In genomic region chr12:46265102-46265501, GRCh38 we compare ENCODE assay signal across 15 cellular contexts. TPM values are rescaled to one million over a fixed set of nuclear protein-coding genes. Genes with fewer than 3 reads are reported as not detected.
A peak's percentile ranks its signal among the peaks of the same experiment; 100 is the strongest.
DNase-seq lines count a peak whose midpoint lies in the region; ATAC-seq and TF ChIP-seq lines count a peak whose summit lies in the region.
"Had no signal": no experiment of that assay in that cellular context is flagged by ENCODE, and none has a peak within 500 bp of the region (broad histone marks: within the 10 kb centered on the region; RNA-seq: fewer than 3 reads in every experiment).

No MANE protein-coding gene starts in this region.

- H3K36me3 ChIP-seq in left ventricle myocardium inferior (no peaks in the 10 kb centered on the region), OCI-LY3 (replicated peaks; ENCODE audit: low read depth, low read length) (peaks cover 50% of the 10 kb centered on the region), hepatocyte (replicated peaks; ENCODE audit: insufficient read depth, low read depth) (no peaks in the 10 kb centered on the region), thyroid gland (no peaks in the 10 kb centered on the region)
- H3K36me3 ChIP-seq: esophagus squamous epithelium, Peyer's patch had no signal

- peak overlapping the region; percentile 77 for H3K4me3 ChIP-seq in left ventricle myocardium inferior
- H3K4me3 ChIP-seq in OCI-LY3 (ENCODE audit: low read length), result peak overlapping the region; percentile 94; the same call in 1 of the 2 replicates
- no peak overlapping the region for H3K4me3 ChIP-seq in hepatocyte
- H3K4me3 ChIP-seq in thyroid gland (replicated peaks in 1 of 3), result no peak overlapping the region

- intact Hi-C loops in left ventricle myocardium inferior (cut with micrococcal nuclease), result loop anchor here (10.0 kb wide), 1 partner anchor 60 kb away; no protein-coding TSS in a partner anchor
- intact Hi-C loops in left ventricle myocardium superior (cut with micrococcal nuclease), result loop anchor here (10.0 kb wide), 1 partner anchor 60 kb away; no protein-coding TSS in a partner anchor
- intact Hi-C loops in thyroid gland (cut with DNase I), result no loop called here

- peaks cover 66% of the 10 kb centered on the region for H4K20me1 ChIP-seq in OCI-LY3 (ENCODE audit: insufficient read depth, low read length)
- peaks cover 13% of the 10 kb centered on the region for H4K20me1 ChIP-seq in hepatocyte (ENCODE audit: insufficient read depth, poor library complexity, severe bottlenecking)

- H3K4me2 ChIP-seq in OCI-LY3 (ENCODE audit: low read length) (peak overlapping the region; percentile 99), hepatocyte (peak overlapping the region; percentile 95)

- peak overlapping the region; percentile 86 for H3K27ac ChIP-seq in left ventricle myocardium inferior (replicated peaks)
- no peak overlapping the region for H3K27ac ChIP-seq in OCI-LY3 (ENCODE audit: low read length)
- peak overlapping the region; percentile 93 for H3K27ac ChIP-seq in hepatocyte
- peak overlapping the region in 2 of 3 donors; percentile 84 to 89 for H3K27ac ChIP-seq in thyroid gland
- H3K27ac ChIP-seq in caudate nucleus (ENCODE audit: low read depth, low read length), result no peak overlapping the region

- H3K9ac ChIP-seq in OCI-LY3 (ENCODE audit: low read length), result no peak overlapping the region

- H3K4me1 ChIP-seq in left ventricle myocardium inferior (peaks cover 89% of the 10 kb centered on the region), OCI-LY3 (ENCODE audit: low read length) (peaks cover 42% of the 10 kb centered on the region), hepatocyte (ENCODE audit: insufficient read depth) (peaks cover 51% of the 10 kb centered on the region), thyroid gland (peaks cover 61 to 67% of the 10 kb centered on the region in 2 donors)

- no peaks in the 10 kb centered on the region for H3K9me3 ChIP-seq in left ventricle myocardium inferior (replicated peaks)
- no peaks in the 10 kb centered on the region for H3K9me3 ChIP-seq in OCI-LY3 (ENCODE audit: insufficient read depth, low read length)
- no peaks in the 10 kb centered on the region for H3K9me3 ChIP-seq in hepatocyte (ENCODE audit: low read depth)
- no peaks in the 10 kb centered on the region for H3K9me3 ChIP-seq in thyroid gland
- H3K9me3 ChIP-seq: esophagus squamous epithelium, Peyer's patch had no signal

- DNase-seq in left ventricle myocardium inferior (no peak), left ventricle myocardium superior (no peak), hepatocyte (ENCODE audit: low spot score) (no peak), thyroid gland (no peak), NCI-H2029 (lab: John Stamatoyannopoulos, UW) (no peak), caudate nucleus (lab: John Stamatoyannopoulos, UW) (no peak)
- DNase-seq: activated CD4-positive, alpha-beta T cell treated with anti-CD3 and anti-CD28 coated beads for 4 hours; esophagus squamous epithelium; KBM-7; NCI-H1694 treated with DMSO at 0.1 percent for 48 hours; NCI-H510A; Peyer's patch; stimulated activated CD4-positive, alpha-beta T cell treated with anti-CD3 and anti-CD28 coated beads, Interleukin-12 subunit alpha, Interleukin-12 subunit beta, amount 100 ng/mL, for 4 hours had no signal

- H2AFZ ChIP-seq in OCI-LY3 (ENCODE audit: low read depth, low read length) (no peak overlapping the region), hepatocyte (no peak overlapping the region)

- TF ChIP-seq CTCF in left ventricle myocardium inferior (IDR thresholded peaks at IDR 0.05; ENCODE audit: borderline replicate concordance) (no peak), OCI-LY3 (IDR thresholded peaks at IDR 0.05; ENCODE audit: low read depth, low read length) (no peak), hepatocyte (IDR thresholded peaks at IDR 0.05; ENCODE audit: poor library complexity) (no peak), thyroid gland (IDR thresholded peaks at IDR 0.05) (no peak)

- no peak for ATAC-seq in left ventricle myocardium superior
- no peak for ATAC-seq in HG03039 (IDR thresholded peaks at IDR 0.05; ENCODE audit: unreplicated experiment)

- no peaks in the 10 kb centered on the region for H3K9me2 ChIP-seq in hepatocyte (replicated peaks; ENCODE audit: insufficient read depth)

- peaks cover 37% of the 10 kb centered on the region for H3K27me3 ChIP-seq in left ventricle myocardium inferior (ENCODE audit: low read depth)
- H3K27me3 ChIP-seq in OCI-LY3 (ENCODE audit: low read depth, low read length), result no peaks in the 10 kb centered on the region
- H3K27me3 ChIP-seq in hepatocyte, result no peaks in the 10 kb centered on the region
- no peaks in the 10 kb centered on the region for H3K27me3 ChIP-seq in thyroid gland
- H3K27me3 ChIP-seq: esophagus squamous epithelium, Peyer's patch had no signal

- TF ChIP-seq POLR2A in thyroid gland (IDR thresholded peaks at IDR 0.05), result no peak

- H3K79me2 ChIP-seq in OCI-LY3 (ENCODE audit: low read length), result peaks cover 100% of the 10 kb centered on the region
- peaks cover 78% of the 10 kb centered on the region for H3K79me2 ChIP-seq in hepatocyte

RNA-seq across cellular contexts. Expression of gene SLC38A1, which starts 3.7 kb away (rescaled TPM):
- total RNA-seq in left ventricle myocardium inferior, result 134 TPM
- 161 TPM for total RNA-seq in left ventricle myocardium superior
- 86.8 and 96.1 TPM in 2 replicates for total RNA-seq in hepatocyte
- 48.2 and 54.4 TPM in 2 replicates for polyA plus RNA-seq in hepatocyte
- 100 to 1,000 TPM; 101 to 282 (median 120) TPM for total RNA-seq in thyroid gland

Comparison
In these comparisons a context has a peak if more than half of its experiments do, and no peak if none do; other contexts are left out.
1. H3K27ac ChIP-seq: peak in left ventricle myocardium inferior (single experiment), hepatocyte (single experiment) and thyroid gland (2 of 3); none in OCI-LY3 (single experiment) and caudate nucleus (single experiment).
2. H3K4me3 ChIP-seq: peak in left ventricle myocardium inferior (single experiment) and OCI-LY3 (single experiment); none in hepatocyte (single experiment) and thyroid gland (0 of 3).